29 cellular contexts compared by ENCODE assay signal in the genomic region with DNA sequence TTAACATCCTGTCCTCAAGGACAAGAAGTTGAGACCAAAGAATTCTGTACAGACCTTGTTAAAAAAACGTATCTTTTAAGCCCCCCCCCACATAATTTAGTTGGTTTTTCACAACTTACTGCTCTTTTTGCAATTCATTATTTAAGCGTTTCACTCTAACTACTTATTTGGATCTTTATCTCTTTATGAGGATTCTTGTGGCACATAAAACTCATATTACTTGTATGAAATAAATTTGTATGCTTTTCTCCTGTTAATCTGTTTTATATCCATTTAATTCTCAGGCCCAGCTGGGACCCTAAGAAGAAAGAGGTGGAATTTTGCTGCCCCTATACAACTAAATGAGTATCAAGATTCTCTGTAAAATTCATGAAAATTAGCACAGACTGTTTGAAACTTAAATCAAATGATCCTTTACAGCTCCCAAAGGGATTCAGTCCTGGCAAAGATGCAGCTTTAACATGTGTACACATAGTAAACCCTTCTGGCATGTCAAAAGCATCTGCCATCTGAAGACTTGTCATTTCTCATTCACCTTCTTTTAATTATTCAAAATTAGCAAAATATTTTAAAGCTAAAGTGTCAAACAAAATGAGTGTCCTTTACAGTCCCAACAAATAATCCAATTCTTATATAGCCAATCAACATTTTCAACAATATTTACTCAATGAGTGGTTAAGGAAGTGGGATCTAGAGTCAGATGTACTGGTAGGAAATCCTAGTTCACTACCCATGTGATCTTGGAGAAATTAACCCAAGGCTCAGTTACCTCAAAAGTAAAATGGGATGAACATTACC. TPM values are rescaled to one million over a fixed set of nuclear protein-coding genes. Genes with fewer than 3 reads are reported as not detected.
DNase-seq lines count a peak whose midpoint lies in the region; ATAC-seq, FAIRE-seq and TF ChIP-seq lines count a peak whose summit lies in the region.
"Had no signal": no experiment of that assay in that cellular context is flagged by ENCODE, and none has a peak within 500 bp of the region (broad histone marks: within the 10 kb centered on the region; RNA-seq: fewer than 3 reads in every experiment).

No MANE protein-coding gene starts in this region.

- no peaks in the 10 kb centered on the region for H4K20me1 ChIP-seq in OCI-LY1 (ENCODE audit: insufficient read depth, low read length)

- no peak for DNase-seq in CD4-positive, CD25-positive, alpha-beta regulatory T cell
- DNase-seq in middle frontal gyrus (ENCODE audit: extremely low spot score, low spot score) (no peak), iPS-NIHi11 (ENCODE audit: low spot score) (no peak), HTR-8/SVneo (ENCODE audit: insufficient read length, low spot score) (no peak)
- no peak for DNase-seq in activated CD4-positive, alpha-beta memory T cell treated with anti-CD3 and anti-CD28 coated beads for 36 hours
- DNase-seq: activated CD4-positive, CD25-positive, alpha-beta regulatory T cell; activated naive CD4-positive, alpha-beta T cell; adrenal gland; brain microvascular endothelial cell; DMS153; endodermal cell; esophagus squamous epithelium; GOT3; left ventricle myocardium superior; naive thymus-derived CD8-positive, alpha-beta T cell; NCI-H1417 treated with DMSO at 0.1 percent for 48 hours; PC-9; Right ventricle myocardium superior; spleen; stimulated activated CD4-positive, alpha-beta T cell treated with anti-CD3 and anti-CD28 coated beads, Interleukin-2, amount 100 ng/mL, for 48 hours; stimulated activated naive B cell treated with anti-CD40 and anti-IgM and Interleukin-4, amounts not matched to agents 10 μg/mL and 1 μg/mL and 100 μg/mL, for 72 hours had no signal

- no peaks in the 10 kb centered on the region for H3K9me3 Mint-ChIP-seq in CD4-positive, CD25-positive, alpha-beta regulatory T cell
- H3K9me3 Mint-ChIP-seq in activated CD4-positive, alpha-beta memory T cell treated with anti-CD3 and anti-CD28 coated beads for 36 hours = no peaks in the 10 kb centered on the region
- H3K9me3 Mint-ChIP-seq: endodermal cell; naive thymus-derived CD8-positive, alpha-beta T cell; stimulated activated naive B cell treated with anti-CD40 and anti-IgM and Interleukin-4, amounts not matched to agents 10 μg/mL and 1 μg/mL and 100 μg/mL, for 72 hours had no signal

- no peak overlapping the region for H2AFZ ChIP-seq in OCI-LY1 (ENCODE audit: low read length)
- H2AFZ ChIP-seq: PC-9 had no signal

- intact Hi-C loops in activated CD4-positive, alpha-beta memory T cell treated with anti-CD3 and anti-CD28 coated beads for 36 hours (cut with micrococcal nuclease) = loop anchor here (2.0 to 5.0 kb wide), 2 partner anchors 16 to 124 kb away; no protein-coding TSS in a partner anchor

- CTCF ChIA-PET in HEK293 (lab: Yijun Ruan, JAX) = no interaction called here
- CTCF ChIA-PET in activated CD4-positive, alpha-beta memory T cell treated with anti-CD3 and anti-CD28 coated beads for 36 hours (lab: Charles Lee) = interaction anchor here (0.9 to 1.4 kb wide), 2 partner anchors 10 to 173 kb away, joined by 3 to 5 read pairs; no protein-coding TSS in a partner anchor

- H3K36me3 ChIP-seq in CD4-positive, CD25-positive, alpha-beta regulatory T cell (ENCODE audit: control insufficient read depth, insufficient read depth, low read length) = peaks cover 12% of the 10 kb centered on the region
- H3K36me3 ChIP-seq in HEK293 (ENCODE audit: control insufficient read depth in 2 of 2, insufficient read depth in 1 of 2, low read length in 2 of 2) (no peaks in the 10 kb centered on the region), OCI-LY1 (ENCODE audit: insufficient read depth, low read length) (peaks cover 27% of the 10 kb centered on the region; the same call in 1 of the 2 replicates)
- H3K36me3 ChIP-seq: adrenal gland, brain microvascular endothelial cell, right atrium auricular region had no signal

- peaks cover 95% of the 10 kb centered on the region for H3K79me2 ChIP-seq in OCI-LY1 (ENCODE audit: insufficient read depth, low read length)

- H3K4me2 ChIP-seq in OCI-LY1 (ENCODE audit: low read length) = peak overlapping the region; percentile 3; the same call in 1 of the 2 replicates
- H3K4me2 ChIP-seq: PC-9 had no signal

- no peak overlapping the region for H3K9ac ChIP-seq in OCI-LY1 (ENCODE audit: low read length)

- H3K4me3 ChIP-seq in CD4-positive, CD25-positive, alpha-beta regulatory T cell (ENCODE audit: low read depth, low read length) = peak overlapping the region; percentile 23
- H3K4me3 ChIP-seq in HEK293 (ENCODE audit: low read depth, low read length) (no peak overlapping the region), OCI-LY1 (ENCODE audit: low read depth, low read length, poor library complexity, severe bottlenecking) (no peak overlapping the region)
- H3K4me3 ChIP-seq: adrenal gland, esophagus squamous epithelium, K562, PC-9, right atrium auricular region, spleen had no signal

- H3K27ac Mint-ChIP-seq in CD4-positive, CD25-positive, alpha-beta regulatory T cell = peak overlapping the region in 2 of 3 donors; percentile 11 to 72
- no peak overlapping the region for H3K27ac Mint-ChIP-seq in activated CD4-positive, alpha-beta memory T cell treated with anti-CD3 and anti-CD28 coated beads for 36 hours
- H3K27ac Mint-ChIP-seq: endodermal cell; stimulated activated naive B cell treated with anti-CD40 and anti-IgM and Interleukin-4, amounts not matched to agents 10 μg/mL and 1 μg/mL and 100 μg/mL, for 72 hours had no signal

- no peaks in the 10 kb centered on the region for H3F3A ChIP-seq in OCI-LY1 (ENCODE audit: insufficient read depth, low read length)

- no peak for ATAC-seq in CD4-positive, CD25-positive, alpha-beta regulatory T cell (ENCODE audit: low read depth in 2 of 2)
- ATAC-seq: K562; left ventricle myocardium superior; naive thymus-derived CD8-positive, alpha-beta T cell; stimulated activated naive B cell treated with anti-CD40 and anti-IgM and Interleukin-4, amounts not matched to agents 10 μg/mL and 1 μg/mL and 100 μg/mL, for 72 hours had no signal

- POLR2A ChIA-PET in HEK293 (lab: Yijun Ruan, JAX) = no interaction called here
- POLR2A ChIA-PET in activated CD4-positive, alpha-beta memory T cell treated with anti-CD3 and anti-CD28 coated beads for 36 hours (lab: Charles Lee) = no interaction called here

- no peak for FAIRE-seq in HTR-8/SVneo (lab: Jason Lieb, UNC)
- FAIRE-seq: frontal cortex, K562 had no signal

- peaks cover 44% of the 10 kb centered on the region for H3K4me1 ChIP-seq in CD4-positive, CD25-positive, alpha-beta regulatory T cell (ENCODE audit: control insufficient read depth, insufficient read depth, low read length, poor library complexity, severe bottlenecking)
- 0 out of 2 replicates have a peak, but pooled peaks cover 2% of the 10 kb centered on the region for H3K4me1 ChIP-seq in HEK293 (ENCODE audit: control insufficient read depth, insufficient read depth, low read length)
- peaks cover 63% of the 10 kb centered on the region for H3K4me1 ChIP-seq in OCI-LY1 (ENCODE audit: insufficient read depth, low read length, severe bottlenecking)
- H3K4me1 ChIP-seq: adrenal gland, right atrium auricular region had no signal

- no peak overlapping the region for H3K27ac ChIP-seq in CD4-positive, CD25-positive, alpha-beta regulatory T cell (ENCODE audit: insufficient read depth, low read length, poor library complexity, severe bottlenecking)
- H3K27ac ChIP-seq in HEK293 (ENCODE audit: extremely low read depth, low read depth, low read length) (no peak overlapping the region), OCI-LY1 (ENCODE audit: low read depth, low read length, poor library complexity, severe bottlenecking) (no peak overlapping the region), layer of hippocampus (ENCODE audit: low read depth, low read length) (peak overlapping the region; percentile 22)
- H3K27ac ChIP-seq: adrenal gland, brain microvascular endothelial cell, C4-2B, esophagus squamous epithelium, PC-9, right atrium auricular region, spleen had no signal

- TF ChIP-seq CTCF in HEK293 (tag by site-specific recombination; IDR thresholded peaks at IDR 0.05) = no peak
- TF ChIP-seq CTCF in OCI-LY1 (IDR thresholded peaks at IDR 0.05; ENCODE audit: low read length) = no peak

- no peaks in the 10 kb centered on the region for H3K9me3 ChIP-seq in CD4-positive, CD25-positive, alpha-beta regulatory T cell (ENCODE audit: control insufficient read depth in 2 of 2, low read length in 2 of 2)
- H3K9me3 ChIP-seq in HEK293 (ENCODE audit: control insufficient read depth, insufficient read depth, low read depth, low read length) = no peaks in the 10 kb centered on the region
- H3K9me3 ChIP-seq in OCI-LY1 (ENCODE audit: low read length) = no peaks in the 10 kb centered on the region
- H3K9me3 ChIP-seq: adrenal gland, esophagus squamous epithelium, right atrium auricular region, spleen had no signal

- H3K9me2 ChIP-seq in OCI-LY1 (ENCODE audit: low read depth, low read length) = no peaks in the 10 kb centered on the region

- H3K4me3 Mint-ChIP-seq in CD4-positive, CD25-positive, alpha-beta regulatory T cell = peak overlapping the region in 2 of 4 donors; percentile 2 to 43
- H3K4me3 Mint-ChIP-seq in activated CD4-positive, alpha-beta memory T cell treated with anti-CD3 and anti-CD28 coated beads for 36 hours = no peak overlapping the region
- H3K4me3 Mint-ChIP-seq: endodermal cell; stimulated activated naive B cell treated with anti-CD40 and anti-IgM and Interleukin-4, amounts not matched to agents 10 μg/mL and 1 μg/mL and 100 μg/mL, for 72 hours had no signal

- peaks cover 5% of the 10 kb centered on the region for H3K36me3 Mint-ChIP-seq in CD4-positive, CD25-positive, alpha-beta regulatory T cell
- peaks cover 21% of the 10 kb centered on the region for H3K36me3 Mint-ChIP-seq in activated CD4-positive, alpha-beta memory T cell treated with anti-CD3 and anti-CD28 coated beads for 36 hours

- H3K4me1 Mint-ChIP-seq in CD4-positive, CD25-positive, alpha-beta regulatory T cell = peaks cover 47 to 78% (median 63%) of the 10 kb centered on the region in 4 donors
- peaks cover 74% of the 10 kb centered on the region for H3K4me1 Mint-ChIP-seq in activated CD4-positive, alpha-beta memory T cell treated with anti-CD3 and anti-CD28 coated beads for 36 hours (ENCODE audit: low read depth)

- H3K27me3 Mint-ChIP-seq in CD4-positive, CD25-positive, alpha-beta regulatory T cell = no peaks in the 10 kb centered on the region
- H3K27me3 Mint-ChIP-seq in activated CD4-positive, alpha-beta memory T cell treated with anti-CD3 and anti-CD28 coated beads for 36 hours = no peaks in the 10 kb centered on the region
- H3K27me3 Mint-ChIP-seq: naive thymus-derived CD8-positive, alpha-beta T cell; stimulated activated naive B cell treated with anti-CD40 and anti-IgM and Interleukin-4, amounts not matched to agents 10 μg/mL and 1 μg/mL and 100 μg/mL, for 72 hours had no signal

- H3K27me3 ChIP-seq in CD4-positive, CD25-positive, alpha-beta regulatory T cell (ENCODE audit: control insufficient read depth, insufficient read depth, low read length) = no peaks in the 10 kb centered on the region
- no peaks in the 10 kb centered on the region for H3K27me3 ChIP-seq in OCI-LY1 (ENCODE audit: insufficient read depth, low read length)
- no peaks in the 10 kb centered on the region for H3K27me3 ChIP-seq in layer of hippocampus (ENCODE audit: control insufficient read depth, insufficient read depth, low read length)
- H3K27me3 ChIP-seq: adrenal gland, brain microvascular endothelial cell, esophagus squamous epithelium, right atrium auricular region, spleen had no signal

RNA-seq across cellular contexts. Expression of gene ARAP2, which starts 17.7 kb away (rescaled TPM):
- total RNA-seq in CD4-positive, CD25-positive, alpha-beta regulatory T cell = 92.2 TPM
- 10 to 100 TPM; 10.2 to 21.2 (median 13.9) TPM for polyA plus RNA-seq in CD4-positive, CD25-positive, alpha-beta regulatory T cell
- total RNA-seq in activated CD4-positive, alpha-beta memory T cell treated with anti-CD3 and anti-CD28 coated beads for 36 hours = 10 to 100 TPM; 49.3 to 57.7 TPM

RNA-seq across cellular contexts. Expression of gene DTHD1, which starts 54.8 kb away (rescaled TPM):
- 3.3 TPM for total RNA-seq in CD4-positive, CD25-positive, alpha-beta regulatory T cell
- under 1 TPM in 3 of 4 donors, not detected in 1; 0.09 to 0.38 (median 0.10) TPM for polyA plus RNA-seq in CD4-positive, CD25-positive, alpha-beta regulatory T cell
- 1 to 10 TPM; 3.1 to 3.8 TPM for total RNA-seq in activated CD4-positive, alpha-beta memory T cell treated with anti-CD3 and anti-CD28 coated beads for 36 hours
- total RNA-seq: endodermal cell, K562, osteocyte, PC-9, Right ventricle myocardium superior had no signal
- polyA plus RNA-seq: K562 had no signal
